Comparison of ENCODE assay signal across 9 cellular contexts in the genomic region with DNA sequence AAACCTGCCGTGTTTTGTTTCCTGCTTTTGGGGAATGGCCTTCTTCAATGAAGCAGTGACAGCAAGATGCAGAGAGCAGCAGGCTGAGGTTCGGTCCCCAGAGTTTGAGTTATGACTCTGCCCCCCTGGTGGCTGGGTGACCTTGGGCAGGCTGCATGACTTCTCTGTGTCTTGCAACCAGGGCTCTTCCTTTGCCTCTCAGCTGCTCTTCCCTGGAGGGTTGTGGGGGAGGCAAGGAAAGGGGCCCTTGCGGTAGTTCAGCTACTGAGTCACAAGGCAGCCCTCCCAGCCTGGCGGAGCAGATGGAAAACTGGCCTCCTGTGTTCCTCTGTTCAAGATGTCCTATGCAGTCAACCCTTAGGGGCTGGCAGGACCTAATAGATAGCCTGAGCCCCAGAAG. TPM values are rescaled to one million over a fixed set of nuclear protein-coding genes. Genes with fewer than 3 reads are reported as not detected.
DNase-seq lines count a peak whose midpoint lies in the region; FAIRE-seq and TF ChIP-seq lines count a peak whose summit lies in the region.
"Had no signal": no experiment of that assay in that cellular context is flagged by ENCODE, and none has a peak within 500 bp of the region (broad histone marks: within the 10 kb centered on the region; RNA-seq: fewer than 3 reads in every experiment).

No MANE protein-coding gene starts in this region.

- TF ChIP-seq CTCF in DOHH2 (IDR thresholded peaks at IDR 0.05; ENCODE audit: low read depth, low read length, poor library complexity, severe bottlenecking) = peak; percentile 69
- TF ChIP-seq CTCF in HL-60 (IDR thresholded peaks at IDR 0.05; ENCODE audit: insufficient read depth, low read length) = peak; percentile 44
- peak in 9 of 11 experiments; percentile 15 to 58 (median 44) for TF ChIP-seq CTCF in spleen (IDR thresholded peaks at IDR 0.05 in 8 of 11, conservative IDR thresholded peaks at IDR 0.05 in 3 of 11)

- H3K27ac Mint-ChIP-seq in activated CD4-positive, alpha-beta T cell treated with anti-CD3 and anti-CD28 coated beads, Interleukin-2, amount 10 ng/mL, durations not matched to agents 24 days and 14 days = no peak overlapping the region
- H3K27ac Mint-ChIP-seq: natural killer cell treated with Interleukin-12 subunit alpha and Interleukin-12 subunit beta and Interleukin-15 and Interleukin-18, amount 100 ng/mL, for 72 hours had no signal

- no peaks in the 10 kb centered on the region for H3K9me3 Mint-ChIP-seq in activated CD4-positive, alpha-beta T cell treated with anti-CD3 and anti-CD28 coated beads, Interleukin-2, amount 10 ng/mL, durations not matched to agents 24 days and 14 days
- H3K9me3 Mint-ChIP-seq: natural killer cell treated with Interleukin-12 subunit alpha and Interleukin-12 subunit beta and Interleukin-15 and Interleukin-18, amount 100 ng/mL, for 72 hours had no signal

- H3K36me3 Mint-ChIP-seq in activated CD4-positive, alpha-beta T cell treated with anti-CD3 and anti-CD28 coated beads, Interleukin-2, amount 10 ng/mL, durations not matched to agents 24 days and 14 days (ENCODE audit: low read depth) = no peaks in the 10 kb centered on the region
- H3K36me3 Mint-ChIP-seq: natural killer cell treated with Interleukin-12 subunit alpha and Interleukin-12 subunit beta and Interleukin-15 and Interleukin-18, amount 100 ng/mL, for 72 hours had no signal

- no peaks in the 10 kb centered on the region for H3K79me2 ChIP-seq in DOHH2 (ENCODE audit: control insufficient read depth, low read length)

- no peaks in the 10 kb centered on the region for H3K4me1 Mint-ChIP-seq in activated CD4-positive, alpha-beta T cell treated with anti-CD3 and anti-CD28 coated beads, Interleukin-2, amount 10 ng/mL, durations not matched to agents 24 days and 14 days

- H4K20me1 ChIP-seq in DOHH2 (ENCODE audit: control insufficient read depth, insufficient read depth, low read depth, low read length) = no peaks in the 10 kb centered on the region

- no peaks in the 10 kb centered on the region for H3K9me2 ChIP-seq in DOHH2 (replicated peaks; ENCODE audit: control insufficient read depth, low read length)

- intact Hi-C loops in activated CD4-positive, alpha-beta T cell treated with anti-CD3 and anti-CD28 coated beads, Interleukin-2, amount 10 ng/mL, durations not matched to agents 24 days and 14 days (cut with micrococcal nuclease) = no loop called here
- intact Hi-C loops in spleen (cut with DNase I; ENCODE audit: low total_unique reads) = no loop called here

- H3K4me2 ChIP-seq in DOHH2 (ENCODE audit: low read length) = no peak overlapping the region

- peaks cover 19% of the 10 kb centered on the region for H3K27me3 Mint-ChIP-seq in activated CD4-positive, alpha-beta T cell treated with anti-CD3 and anti-CD28 coated beads, Interleukin-2, amount 10 ng/mL, durations not matched to agents 24 days and 14 days

- H3K9me3 ChIP-seq in DOHH2 (ENCODE audit: control insufficient read depth, insufficient read depth, low read length) (no peaks in the 10 kb centered on the region), spleen (no peaks in the 10 kb centered on the region)

- 62 to 83% (median 72%) methylated on average over 2 to 4 of the region's 4 CpGs for WGBS in spleen, 5 donors

- no peak for FAIRE-seq in urothelium cell line (lab: Jason Lieb, UNC)

- no peak overlapping the region for H3K27ac ChIP-seq in DOHH2 (ENCODE audit: low read depth, low read length)
- no peak overlapping the region for H3K27ac ChIP-seq in HL-60 (replicated peaks)
- no peak overlapping the region for H3K27ac ChIP-seq in spleen

- TF ChIP-seq POLR2A in erythroblast (IDR thresholded peaks at IDR 0.05; ENCODE audit: low read length) (no peak), spleen (IDR thresholded peaks at IDR 0.05) (no peak)

- H3F3A ChIP-seq in DOHH2 (ENCODE audit: control insufficient read depth, insufficient read depth) = no peaks in the 10 kb centered on the region

- no peak overlapping the region for H3K4me3 Mint-ChIP-seq in activated CD4-positive, alpha-beta T cell treated with anti-CD3 and anti-CD28 coated beads, Interleukin-2, amount 10 ng/mL, durations not matched to agents 24 days and 14 days
- H3K4me3 Mint-ChIP-seq: natural killer cell treated with Interleukin-12 subunit alpha and Interleukin-12 subunit beta and Interleukin-15 and Interleukin-18, amount 100 ng/mL, for 72 hours had no signal

- H3K27me3 ChIP-seq in DOHH2 (ENCODE audit: control insufficient read depth, low read length) = no peaks in the 10 kb centered on the region; the same call in 1 of the 2 replicates
- no peaks in the 10 kb centered on the region for H3K27me3 ChIP-seq in HL-60 (ENCODE audit: insufficient read depth, poor library complexity, severe bottlenecking)
- peaks cover 0 to 82% (median 4%) of the 10 kb centered on the region in 7 donors for H3K27me3 ChIP-seq in spleen (replicated peaks in 1 of 7)

- no peaks in the 10 kb centered on the region for H3K4me1 ChIP-seq in DOHH2 (ENCODE audit: control insufficient read depth, low read length)
- H3K4me1 ChIP-seq in spleen = no peaks in the 10 kb centered on the region

- no peaks in the 10 kb centered on the region for H3K36me3 ChIP-seq in DOHH2 (ENCODE audit: control insufficient read depth, low read length)
- H3K36me3 ChIP-seq in spleen = no peaks in the 10 kb centered on the region

- H3K4me3 ChIP-seq in DOHH2 (ENCODE audit: low read length) = no peak overlapping the region
- no peak overlapping the region for H3K4me3 ChIP-seq in HL-60 (replicated peaks; ENCODE audit: insufficient read depth, low read length)
- no peak overlapping the region for H3K4me3 ChIP-seq in spleen

- DNase-seq in HL-60 (ENCODE audit: low read depth in 1 of 2, low spot score in 1 of 2) = peak in 1 of 2 experiments; percentile 33
- peak; percentile 81 for DNase-seq in activated CD4-positive, alpha-beta T cell treated with anti-CD3 and anti-CD28 coated beads, Interleukin-2, amount 10 ng/mL, durations not matched to agents 24 days and 14 days
- peak; percentile 54 to 73 for DNase-seq in erythroblast (lab: John Stamatoyannopoulos, UW)
- no peak for DNase-seq in spleen
- no peak for DNase-seq in occipital lobe (lab: John Stamatoyannopoulos, UW)
- DNase-seq in NCI-H510A (lab: John Stamatoyannopoulos, UW) = no peak
- DNase-seq in urothelium cell line (ENCODE audit: low spot score) = no peak

RNA-seq across cellular contexts. Expression of gene CTXND1, which starts 17.1 kb away (rescaled TPM):
- total RNA-seq in activated CD4-positive, alpha-beta T cell treated with anti-CD3 and anti-CD28 coated beads, Interleukin-2, amount 10 ng/mL, durations not matched to agents 24 days and 14 days = not detected in 2 replicates
- total RNA-seq in spleen (1 to 10 TPM in 6 of 7 donors, under 1 TPM in 1; 0.20 to 5.2 (median 3.3) TPM), occipital lobe (0.31 TPM)
- polyA plus RNA-seq in spleen = 1 to 10 TPM in 1 of 3 donors, under 1 TPM in 2; 0.32 to 1.6 (median 0.65) TPM
- total RNA-seq: natural killer cell treated with Interleukin-12 subunit alpha and Interleukin-12 subunit beta and Interleukin-15 and Interleukin-18, amount 100 ng/mL, for 72 hours had no signal

Comparison
In these comparisons a context has a peak if more than half of its experiments do, and no peak if none do; other contexts are left out.
1. DNase-seq: peak in activated CD4-positive, alpha-beta T cell treated with anti-CD3 and anti-CD28 coated beads, Interleukin-2, amount 10 ng/mL, durations not matched to agents 24 days and 14 days (single experiment) and erythroblast (2 of 2); none in spleen (single experiment), occipital lobe (single experiment), NCI-H510A (single experiment) and urothelium cell line (single experiment).
2. Peak in every context shown above with its lines, with median percentiles within 50 percentile points of each other: CTCF ChIP-seq.